Comparison of ENCODE assay signal across 1 cellular context in the genomic region with DNA sequence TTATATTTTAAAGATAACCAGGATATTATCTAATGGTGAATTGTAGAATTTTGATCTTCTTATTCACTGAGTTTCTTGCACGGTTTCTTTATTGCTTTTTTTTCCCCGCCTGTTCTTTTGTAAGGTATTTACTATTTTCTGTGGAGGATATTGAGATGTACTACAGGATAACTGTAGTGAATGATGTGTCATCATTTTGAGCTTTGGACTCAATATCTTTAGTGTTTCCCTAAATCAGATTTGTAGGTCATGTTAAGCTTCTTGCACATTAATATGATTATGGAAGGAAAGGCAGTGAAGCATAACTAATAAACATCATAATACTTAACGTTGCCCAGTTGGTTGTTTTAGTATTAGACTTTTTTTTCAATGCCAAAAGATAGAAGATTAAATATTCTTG.
TF ChIP-seq lines count a peak whose summit lies in the region.

No MANE protein-coding gene starts in this region.

TF ChIP-seq in HepG2, 621 proteins besides CTCF, POLR2A, EP300 and RAD21 (continued from another document):
- TF ChIP-seq ZNF710 (CRISPR knock-in tag; IDR thresholded peaks at IDR 0.05; ENCODE audit: borderline replicate concordance) (no peak), ZNF652 (CRISPR knock-in tag; IDR thresholded peaks at IDR 0.05; ENCODE audit: borderline replicate concordance, low read depth) (no peak), MAFF (IDR thresholded peaks at IDR 0.05; ENCODE audit: low read depth, low read length) (peak; percentile 60; the same call in 1 of the 2 replicates)
- TF ChIP-seq, protein P1, sequence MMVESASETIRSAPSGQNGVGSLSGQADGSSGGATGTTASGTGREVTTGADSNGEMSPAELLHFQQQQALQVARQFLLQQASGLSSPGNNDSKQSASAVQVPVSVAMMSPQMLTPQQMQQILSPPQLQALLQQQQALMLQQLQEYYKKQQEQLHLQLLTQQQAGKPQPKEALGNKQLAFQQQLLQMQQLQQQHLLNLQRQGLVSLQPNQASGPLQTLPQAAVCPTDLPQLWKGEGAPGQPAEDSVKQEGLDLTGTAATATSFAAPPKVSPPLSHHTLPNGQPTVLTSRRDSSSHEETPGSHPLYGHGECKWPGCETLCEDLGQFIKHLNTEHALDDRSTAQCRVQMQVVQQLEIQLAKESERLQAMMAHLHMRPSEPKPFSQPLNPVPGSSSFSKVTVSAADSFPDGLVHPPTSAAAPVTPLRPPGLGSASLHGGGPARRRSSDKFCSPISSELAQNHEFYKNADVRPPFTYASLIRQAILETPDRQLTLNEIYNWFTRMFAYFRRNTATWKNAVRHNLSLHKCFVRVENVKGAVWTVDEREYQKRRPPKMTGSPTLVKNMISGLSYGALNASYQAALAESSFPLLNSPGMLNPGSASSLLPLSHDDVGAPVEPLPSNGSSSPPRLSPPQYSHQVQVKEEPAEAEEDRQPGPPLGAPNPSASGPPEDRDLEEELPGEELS (CRISPR knock-in tag; IDR thresholded peaks at IDR 0.05) = no peak
